In genomic region chr1:247517795-247518612, GRCh38 we compare ENCODE assay signal across 2 cellular contexts.
TF ChIP-seq lines count a peak whose summit lies in the region.

No MANE protein-coding gene starts in this region.

TF ChIP-seq in A549, 52 proteins besides CTCF, POLR2A, EP300 and RAD21:
- TF ChIP-seq HOXB5 (CRISPR knock-in tag; IDR thresholded peaks at IDR 0.05) (no peak), REST (IDR thresholded peaks at IDR 0.05) (no peak), RARB (CRISPR knock-in tag; IDR thresholded peaks at IDR 0.05) (no peak), ZNF302 (CRISPR knock-in tag; IDR thresholded peaks at IDR 0.05) (no peak), HOXA7 (CRISPR knock-in tag; IDR thresholded peaks at IDR 0.05) (no peak), CBX8 (IDR thresholded peaks at IDR 0.05) (no peak), NR3C1 (IDR thresholded peaks at IDR 0.05) (no peak), TP53 (CRISPR knock-in tag; IDR thresholded peaks at IDR 0.05) (no peak), NFE2L2 (conservative IDR thresholded peaks at IDR 0.05; ENCODE audit: low read length) (no peak), PHF8 (IDR thresholded peaks at IDR 0.05; ENCODE audit: borderline replicate concordance, low read depth) (no peak), MYC (IDR thresholded peaks at IDR 0.05; ENCODE audit: borderline replicate concordance, low read length) (no peak), HEYL (CRISPR knock-in tag; IDR thresholded peaks at IDR 0.05) (no peak), RFX5 (IDR thresholded peaks at IDR 0.05) (no peak), RCOR1 (IDR thresholded peaks at IDR 0.05; ENCODE audit: low read depth, low read length) (no peak)
- TF ChIP-seq, protein P1, sequence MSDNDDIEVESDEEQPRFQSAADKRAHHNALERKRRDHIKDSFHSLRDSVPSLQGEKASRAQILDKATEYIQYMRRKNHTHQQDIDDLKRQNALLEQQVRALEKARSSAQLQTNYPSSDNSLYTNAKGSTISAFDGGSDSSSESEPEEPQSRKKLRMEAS (IDR thresholded peaks at IDR 0.05): no peak
- TF ChIP-seq, protein P2, sequence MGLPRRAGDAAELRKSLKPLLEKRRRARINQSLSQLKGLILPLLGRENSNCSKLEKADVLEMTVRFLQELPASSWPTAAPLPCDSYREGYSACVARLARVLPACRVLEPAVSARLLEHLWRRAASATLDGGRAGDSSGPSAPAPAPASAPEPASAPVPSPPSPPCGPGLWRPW (IDR thresholded peaks at IDR 0.05): no peak
TF ChIP-seq in A549: peak in this region for 0.

TF ChIP-seq in H1, 55 proteins besides CTCF, POLR2A, EP300 and RAD21:
- TF ChIP-seq TCF12 (IDR thresholded peaks at IDR 0.05; ENCODE audit: low read depth, low read length) (no peak), CHD2 (IDR thresholded peaks at IDR 0.05; ENCODE audit: low read length) (no peak), HDAC2 (IDR thresholded peaks at IDR 0.05; ENCODE audit: borderline replicate concordance in 1 of 2, low read depth in 2 of 2, low read length in 2 of 2) (no peak), RXRA (IDR thresholded peaks at IDR 0.05; ENCODE audit: insufficient read depth, low read depth, low read length) (no peak), FOSL1 (IDR thresholded peaks at IDR 0.05; ENCODE audit: insufficient read depth, low read depth, low read length) (no peak), CHD1 (IDR thresholded peaks at IDR 0.05; ENCODE audit: low read depth, low read length) (no peak), SP4 (IDR thresholded peaks at IDR 0.05; ENCODE audit: low read length) (no peak), SUZ12 (IDR thresholded peaks at IDR 0.05; ENCODE audit: low read length) (no peak), RFX5 (IDR thresholded peaks at IDR 0.05; ENCODE audit: borderline replicate concordance, low read depth, low read length) (no peak), KDM5A (IDR thresholded peaks at IDR 0.05; ENCODE audit: low read length) (no peak), HDAC6 (IDR thresholded peaks at IDR 0.05; ENCODE audit: low read depth, low read length) (no peak), KDM4A (IDR thresholded peaks at IDR 0.05; ENCODE audit: low read depth, low read length, severe bottlenecking) (no peak), MAFK (IDR thresholded peaks at IDR 0.05; ENCODE audit: low read depth, low read length) (no peak), CTBP2 (IDR thresholded peaks at IDR 0.05; ENCODE audit: borderline replicate concordance, insufficient read depth, insufficient read length, low read length) (no peak), NANOG (IDR thresholded peaks at IDR 0.05; ENCODE audit: insufficient read depth, low read depth, low read length, poor library complexity, severe bottlenecking) (no peak), ATF2 (IDR thresholded peaks at IDR 0.05; ENCODE audit: low read length) (no peak), BACH1 (IDR thresholded peaks at IDR 0.05; ENCODE audit: low read length) (no peak), TAF1 (IDR thresholded peaks at IDR 0.05; ENCODE audit: low read depth, low read length) (no peak)
- TF ChIP-seq, protein P3, sequence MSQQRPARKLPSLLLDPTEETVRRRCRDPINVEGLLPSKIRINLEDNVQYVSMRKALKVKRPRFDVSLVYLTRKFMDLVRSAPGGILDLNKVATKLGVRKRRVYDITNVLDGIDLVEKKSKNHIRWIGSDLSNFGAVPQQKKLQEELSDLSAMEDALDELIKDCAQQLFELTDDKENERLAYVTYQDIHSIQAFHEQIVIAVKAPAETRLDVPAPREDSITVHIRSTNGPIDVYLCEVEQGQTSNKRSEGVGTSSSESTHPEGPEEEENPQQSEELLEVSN (IDR thresholded peaks at IDR 0.05): no peak
- TF ChIP-seq, protein P4, sequence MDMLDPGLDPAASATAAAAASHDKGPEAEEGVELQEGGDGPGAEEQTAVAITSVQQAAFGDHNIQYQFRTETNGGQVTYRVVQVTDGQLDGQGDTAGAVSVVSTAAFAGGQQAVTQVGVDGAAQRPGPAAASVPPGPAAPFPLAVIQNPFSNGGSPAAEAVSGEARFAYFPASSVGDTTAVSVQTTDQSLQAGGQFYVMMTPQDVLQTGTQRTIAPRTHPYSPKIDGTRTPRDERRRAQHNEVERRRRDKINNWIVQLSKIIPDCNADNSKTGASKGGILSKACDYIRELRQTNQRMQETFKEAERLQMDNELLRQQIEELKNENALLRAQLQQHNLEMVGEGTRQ (IDR thresholded peaks at IDR 0.05; ENCODE audit: low read length): no peak
